Comparison of ENCODE assay signal across 15 cellular contexts in genomic region chr21:41567901-41568510, GRCh38.
DNase-seq lines count a peak whose midpoint lies in the region; ATAC-seq, FAIRE-seq and TF ChIP-seq lines count a peak whose summit lies in the region.
"Had no signal": no experiment of that assay in that cellular context is flagged by ENCODE, and none has a peak within 500 bp of the region (broad histone marks: within the 10 kb centered on the region; RNA-seq: fewer than 3 reads in every experiment).

No MANE protein-coding gene starts in this region.

- H3K4me3 ChIP-seq in bronchial epithelial cell (ENCODE audit: low read depth, low read length): no peak overlapping the region
- no peak overlapping the region for H3K4me3 ChIP-seq in prostate gland
- H3K4me3 ChIP-seq: GM12878 had no signal

- peak; percentile 72 for FAIRE-seq in bronchial epithelial cell (lab: Jason Lieb, UNC)
- FAIRE-seq: A204.1, GM12878, GM19239, H1, HTR-8/SVneo had no signal

- intact Hi-C loops in prostate gland (cut with DNase I) (no loop called here), left colon (cut with DNase I, micrococcal nuclease) (no loop called here)

- no peak for ATAC-seq in left colon
- ATAC-seq: GM12878 had no signal

- TF ChIP-seq POLR2A in prostate gland (IDR thresholded peaks at IDR 0.05): no peak

- H3K4me1 ChIP-seq in prostate gland (replicated peaks): peaks cover 13% of the 10 kb centered on the region

- TF ChIP-seq CTCF in bronchial epithelial cell (IDR thresholded peaks at IDR 0.05; ENCODE audit: insufficient read depth, low read length, severe bottlenecking): no peak
- TF ChIP-seq CTCF in prostate gland (IDR thresholded peaks at IDR 0.05): no peak

- H3K9me3 ChIP-seq in prostate gland: no peaks in the 10 kb centered on the region

- H3K27me3 ChIP-seq in bronchial epithelial cell (ENCODE audit: control insufficient read depth, insufficient read depth, low read length): no peaks in the 10 kb centered on the region
- H3K27me3 ChIP-seq in prostate gland (replicated peaks; ENCODE audit: insufficient read depth): no peaks in the 10 kb centered on the region

- WGBS in prostate gland: 79% methylated on average over 25 of the region's 25 CpGs

- peak; percentile 10 for DNase-seq in NCI-H69 (lab: John Stamatoyannopoulos, UW)
- DNase-seq in bronchial epithelial cell (ENCODE audit: low read depth): no peak
- DNase-seq in prostate gland (ENCODE audit: low spot score): no peak
- no peak for DNase-seq in GDM1 (lab: John Stamatoyannopoulos, UW)
- DNase-seq in NCI-H1105 treated with DMSO at 0.1 percent for 48 hours (lab: John Stamatoyannopoulos, UW): no peak
- no peak for DNase-seq in left colon
- DNase-seq: AML-193; CD4-positive, alpha-beta memory T cell; DMS79 treated with DMSO at 0.1 percent for 48 hours; H9 had no signal

- H3K27ac ChIP-seq in prostate gland: peak overlapping the region; percentile 58 to 83

- H3K36me3 ChIP-seq in bronchial epithelial cell (ENCODE audit: control insufficient read depth, insufficient read depth, low read length) (no peaks in the 10 kb centered on the region), prostate gland (no peaks in the 10 kb centered on the region)
